In genomic region chr15:89893696-89894450, GRCh38 we compare ENCODE assay signal across 8 cellular contexts. TPM values are rescaled to one million over a fixed set of nuclear protein-coding genes. Genes with fewer than 3 reads are reported as not detected.
DNase-seq lines count a peak whose midpoint lies in the region; ATAC-seq and TF ChIP-seq lines count a peak whose summit lies in the region.

Gene AP3S2 (minus strand): TSS chr15:89893994. CDS start chr15:89893949, 45 bp downstream.

- H3K36me3 Mint-ChIP-seq in chondrocyte (ENCODE audit: low read depth), result peaks cover 1% of the 10 kb centered on the region

- H3K4me3 ChIP-seq in AG09309 (ENCODE audit: control insufficient read depth, low read depth, low read length), result peak within 1 kb of the TSS; percentile 69

- H3K4me3 Mint-ChIP-seq in chondrocyte (ENCODE audit: unreplicated experiment), result peak within 1 kb of the TSS; percentile 98

- H3K27ac Mint-ChIP-seq in chondrocyte (ENCODE audit: unreplicated experiment), result peak within 1 kb of the TSS; percentile 98

- peak; percentile 77 for TF ChIP-seq POLR2A in GM18951 (IDR thresholded peaks at IDR 0.05; ENCODE audit: extremely low read depth, insufficient read depth, insufficient read length)

- TF ChIP-seq CTCF in AG09309 (IDR thresholded peaks at IDR 0.05; ENCODE audit: control insufficient read depth, insufficient read depth, low read depth, low read length, missing control alignments), result no peak
- peak; percentile 12 for TF ChIP-seq CTCF in chondrocyte (IDR thresholded peaks at IDR 0.05)

- H3K27me3 Mint-ChIP-seq in chondrocyte (ENCODE audit: low read depth), result no peaks in the 10 kb centered on the region

- peaks cover 25% of the 10 kb centered on the region for H3K4me1 Mint-ChIP-seq in chondrocyte (ENCODE audit: low read depth)

- in situ Hi-C loops in GM18951 (cut with MboI; ENCODE audit: low sequenced_read_pairs, unreplicated experiment), result no loop called here

- DNase-seq in AG09309 (ENCODE audit: low read depth) (peak; percentile 71), NCI-H446 (lab: John Stamatoyannopoulos, UW) (peak; percentile 68 to 85), chondrocyte (ENCODE audit: low spot score) (peak; percentile 95), kidney glomerular epithelial cell (lab: John Stamatoyannopoulos, UW) (peak; percentile 84)
- peak; percentile 86 for DNase-seq in activated CD4-positive, alpha-beta T cell treated with anti-CD3 and anti-CD28 coated beads for 1 hour
- peak; percentile 66 to 77 for DNase-seq in stimulated activated CD4-positive, alpha-beta T cell treated with anti-CD3 and anti-CD28 coated beads, Interleukin-1b, Interleukin-23, amount 100 ng/mL, for 1 hour (ENCODE audit: low read depth in 2 of 2)

- no peaks in the 10 kb centered on the region for H3K9me3 Mint-ChIP-seq in chondrocyte (ENCODE audit: low read depth)

- ATAC-seq in HG03196 (IDR thresholded peaks at IDR 0.05; ENCODE audit: unreplicated experiment), result peak; percentile 92

RNA-seq across cellular contexts. Expression of gene AP3S2, which starts in this region (rescaled TPM):
- total RNA-seq in chondrocyte, result 19.6 to 26.2 TPM (median 24.4 TPM) in 3 replicates

Comparison
In these comparisons a context has a peak if more than half of its experiments do, and no peak if none do; other contexts are left out.
1. Peak in every context shown above with its lines: DNase-seq, ATAC-seq and H3K4me3 ChIP-seq.